13 cellular contexts compared by ENCODE assay signal in the genomic region with DNA sequence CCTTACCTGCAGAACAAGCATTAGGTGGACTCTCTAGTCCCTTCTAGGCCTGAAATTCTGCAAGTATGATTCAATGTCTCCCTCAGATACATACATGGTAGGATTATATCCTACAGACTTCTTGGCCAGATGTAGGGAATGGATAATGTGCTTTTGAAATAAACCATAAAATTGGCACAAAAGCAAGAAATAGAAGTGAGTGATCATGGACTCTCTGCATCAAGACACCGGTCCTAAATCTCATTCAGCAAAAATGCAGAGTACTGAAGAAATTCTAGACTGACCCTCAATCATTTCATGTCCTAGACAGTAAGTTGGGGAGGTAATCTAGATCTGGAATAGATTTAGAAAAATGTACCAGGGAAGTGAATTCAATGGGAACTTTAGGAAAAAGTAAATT.
DNase-seq lines count a peak whose midpoint lies in the region; ATAC-seq and TF ChIP-seq lines count a peak whose summit lies in the region.
"Had no signal": no experiment of that assay in that cellular context is flagged by ENCODE, and none has a peak within 500 bp of the region (broad histone marks: within the 10 kb centered on the region; RNA-seq: fewer than 3 reads in every experiment).

No MANE protein-coding gene starts in this region.

- no peaks in the 10 kb centered on the region for H3K79me1 ChIP-seq in mesenchymal stem cell (replicated peaks; ENCODE audit: low read length, poor library complexity, severe bottlenecking)

- H3K4me3 ChIP-seq in KMS-11 (IDR thresholded peaks at IDR 0.05; ENCODE audit: insufficient read depth, low read depth, low read length): no peak overlapping the region
- no peak overlapping the region for H3K4me3 ChIP-seq in mesenchymal stem cell (ENCODE audit: insufficient read depth in 1 of 2, low read depth in 1 of 2, low read length in 2 of 2)
- H3K4me3 ChIP-seq: A549, GM23338 had no signal

- H4K8ac ChIP-seq in mesenchymal stem cell (ENCODE audit: low read length): no peak overlapping the region

- H2BK5ac ChIP-seq in mesenchymal stem cell (ENCODE audit: low read depth, low read length, poor library complexity, severe bottlenecking): no peak overlapping the region

- no peak overlapping the region for H3K18ac ChIP-seq in mesenchymal stem cell (ENCODE audit: low read depth in 1 of 2, low read length in 2 of 2)

- H3K79me2 ChIP-seq in KMS-11 (ENCODE audit: insufficient read depth, low read depth): no peaks in the 10 kb centered on the region

- H4K91ac ChIP-seq in mesenchymal stem cell (ENCODE audit: low read length): no peak overlapping the region

- H3K23ac ChIP-seq in mesenchymal stem cell (ENCODE audit: low read length in 2 of 2): no peak overlapping the region

- peak; percentile 54 for DNase-seq in amniotic epithelial cell (ENCODE audit: low read depth)
- no peak for DNase-seq in mesenchymal stem cell
- no peak for DNase-seq in stimulated activated CD4-positive, alpha-beta T cell treated with anti-CD3 and anti-CD28 coated beads, Interleukin-2, amount 100 ng/mL, for 24 hours
- no peak for DNase-seq in NCI-H2081 treated with DMSO at 0.1 percent for 48 hours (lab: John Stamatoyannopoulos, UW)
- DNase-seq: CD8-positive, alpha-beta T cell; COR-L47; GF-D8; H7 had no signal

- H3K4me2 ChIP-seq in KMS-11 (peak overlapping the region; percentile 71), mesenchymal stem cell (ENCODE audit: low read length, poor library complexity, severe bottlenecking) (no peak overlapping the region)
- H3K4me2 ChIP-seq: A549, GM23338 had no signal

- H2AK5ac ChIP-seq in mesenchymal stem cell (ENCODE audit: low read length, severe bottlenecking): peak overlapping the region; percentile 76

- no peak for ATAC-seq in GM21381 (IDR thresholded peaks at IDR 0.05; ENCODE audit: unreplicated experiment)
- ATAC-seq in GM21825 (IDR thresholded peaks at IDR 0.05; ENCODE audit: unreplicated experiment): no peak
- ATAC-seq: A549; CD8-positive, alpha-beta T cell; GM23338 had no signal

- no peak overlapping the region for H3K14ac ChIP-seq in mesenchymal stem cell (ENCODE audit: low read length in 2 of 2)

- no peak overlapping the region for H2BK12ac ChIP-seq in mesenchymal stem cell (ENCODE audit: low read length in 2 of 2)

- peak overlapping the region; percentile 58; the same call in 1 of the 2 replicates for H3K27ac ChIP-seq in KMS-11
- H3K27ac ChIP-seq in mesenchymal stem cell (ENCODE audit: low read length, poor library complexity, severe bottlenecking): peak overlapping the region; percentile 60
- H3K27ac ChIP-seq: A549 had no signal

- H3K9me3 ChIP-seq in mesenchymal stem cell (ENCODE audit: control insufficient read depth, low read length): no peaks in the 10 kb centered on the region
- H3K9me3 ChIP-seq: A549 had no signal

- H2BK120ac ChIP-seq in mesenchymal stem cell (ENCODE audit: low read depth, low read length): no peak overlapping the region

- peaks cover 53% of the 10 kb centered on the region for H3K4me1 ChIP-seq in KMS-11 (ENCODE audit: low read depth, poor library complexity, severe bottlenecking)
- H3K4me1 ChIP-seq in mesenchymal stem cell (ENCODE audit: control insufficient read depth, insufficient read depth, low read depth, low read length): peaks cover 3% of the 10 kb centered on the region

- no peaks in the 10 kb centered on the region for H4K20me1 ChIP-seq in KMS-11 (ENCODE audit: insufficient read depth)

- WGBS in mesenchymal stem cell: 100% methylated on average over 1 of the region's 1 CpG

- no peak for TF ChIP-seq CTCF in KMS-11 (conservative IDR thresholded peaks at IDR 0.05; ENCODE audit: low read depth, low read length)

- H2BK15ac ChIP-seq in mesenchymal stem cell (ENCODE audit: low read depth, poor library complexity, severe bottlenecking): no peak overlapping the region

- H3K27me3 ChIP-seq in KMS-11 (ENCODE audit: insufficient read depth, low read depth) (no peaks in the 10 kb centered on the region), mesenchymal stem cell (ENCODE audit: control insufficient read depth in 1 of 2, insufficient read depth in 1 of 2, low read length in 2 of 2) (no peaks in the 10 kb centered on the region)

- H3K4ac ChIP-seq in mesenchymal stem cell (ENCODE audit: low read depth in 1 of 2, low read length in 2 of 2): no peak overlapping the region

- H3K9ac ChIP-seq in KMS-11 (no peak overlapping the region), mesenchymal stem cell (ENCODE audit: low read length) (no peak overlapping the region)

- H2AFZ ChIP-seq in KMS-11 (ENCODE audit: low read depth) (0 out of 2 replicates have a peak overlapping the region, but pooled peaks have one; percentile 9), mesenchymal stem cell (ENCODE audit: low read depth, low read length) (no peak overlapping the region)
- H2AFZ ChIP-seq: GM23338 had no signal

- H3K36me3 ChIP-seq in KMS-11 (ENCODE audit: insufficient read depth): no peaks in the 10 kb centered on the region
- no peaks in the 10 kb centered on the region for H3K36me3 ChIP-seq in mesenchymal stem cell (ENCODE audit: control insufficient read depth in 1 of 2, insufficient read depth in 2 of 2, low read depth in 1 of 2, low read length in 2 of 2)
